ENCODE assay signal across 24 cellular contexts in genomic region chr3:60175680-60176079, GRCh38.
"Had no signal": no experiment of that assay in that cellular context is flagged by ENCODE, and none has a peak within 500 bp of the region (broad histone marks: within the 10 kb centered on the region; RNA-seq: fewer than 3 reads in every experiment).

No MANE protein-coding gene starts in this region.

- H3K4me1 ChIP-seq: SJCRH30 had no signal

- ATAC-seq: Panc1, PC-3, SK-N-SH treated with all-trans-retinoic acid at 6 μM for 48 hours had no signal

- H3K27ac ChIP-seq: RWPE1, SJCRH30 had no signal

- H3K9me3 ChIP-seq: MG63, SJCRH30 had no signal

- H3K4me3 ChIP-seq: MG63, SJCRH30 had no signal

- H3K27me3 ChIP-seq: MG63, SJCRH30 had no signal

- H3K36me3 ChIP-seq: MG63, SJCRH30 had no signal

- DNase-seq: Karpas-422; KG1; MG63; NCI-H1092; NCI-H1105 treated with DMSO at 0.1 percent for 48 hours; NCI-H1417 treated with DMSO at 0.1 percent for 48 hours; NCI-H146; NCI-H1694 treated with DMSO at 0.1 percent for 48 hours; NCI-H1930; NCI-H2081 treated with DMSO at 0.1 percent for 48 hours; NCI-H2171; NCI-H226; NCI-H446; NCI-H510A; NCI-H524 treated with DMSO at 0.1 percent for 48 hours; NCI-H69; NCI-H774; NK-92 treated with Interleukin-12 subunit alpha and Interleukin-12 subunit beta, amount 100 ng/mL, for 24 hours; PC-3; SHP77; SJCRH30 had no signal
